1 cellular context compared by ENCODE assay signal in genomic region chr6:34793877-34794276, GRCh38.
TF ChIP-seq lines count a peak whose summit lies in the region.

No MANE protein-coding gene starts in this region.

TF ChIP-seq in K562, 482 proteins besides CTCF, POLR2A, EP300 and RAD21:
- TF ChIP-seq SP2 (IDR thresholded peaks at IDR 0.05; ENCODE audit: extremely low read depth, low read depth, low read length, poor library complexity, severe bottlenecking) (no peak), SMARCA5 (IDR thresholded peaks at IDR 0.05) (0 out of 2 replicates have a peak, but pooled peaks have one; percentile 11), CREB3 (tag; conservative IDR thresholded peaks at IDR 0.05; ENCODE audit: low read depth) (no peak)
